Comparison of ENCODE assay signal across 16 cellular contexts in genomic region chr12:5480218-5480952, GRCh38.
DNase-seq lines count a peak whose midpoint lies in the region; ATAC-seq and TF ChIP-seq lines count a peak whose summit lies in the region.
"Had no signal": no experiment of that assay in that cellular context is flagged by ENCODE, and none has a peak within 500 bp of the region (broad histone marks: within the 10 kb centered on the region; RNA-seq: fewer than 3 reads in every experiment).

No MANE protein-coding gene starts in this region.

- H3K36me3 Mint-ChIP-seq in nephron progenitor cell (ENCODE audit: low read depth), result no peaks in the 10 kb centered on the region
- H3K36me3 Mint-ChIP-seq: naive thymus-derived CD4-positive, alpha-beta T cell had no signal

- no peaks in the 10 kb centered on the region for H3K9me3 Mint-ChIP-seq in nephron progenitor cell
- H3K9me3 Mint-ChIP-seq: stimulated activated naive CD8-positive, alpha-beta T cell treated with anti-CD3 and anti-CD28 coated beads, Interleukin-15, amount 100 ng/mL, for 72 hours had no signal

- H3K36me3 ChIP-seq in ES-I3 (ENCODE audit: insufficient read depth, low read length), result no peaks in the 10 kb centered on the region
- H3K36me3 ChIP-seq: BLaER1, WERI-Rb-1 had no signal

- H3K4me1 ChIP-seq in ES-I3 (ENCODE audit: insufficient read depth, low read length), result peaks cover 5% of the 10 kb centered on the region

- ATAC-seq in HG03045 (IDR thresholded peaks at IDR 0.05; ENCODE audit: unreplicated experiment) (no peak), SK-N-SH treated with all-trans-retinoic acid at 6 μM for 48 hours (no peak)
- ATAC-seq: HCT116; naive thymus-derived CD4-positive, alpha-beta T cell; stimulated activated naive CD8-positive, alpha-beta T cell treated with anti-CD3 and anti-CD28 coated beads, Interleukin-15, amount 100 ng/mL, for 72 hours had no signal

- peak overlapping the region; percentile 90 for H3K27ac Mint-ChIP-seq in nephron progenitor cell
- H3K27ac Mint-ChIP-seq: naive thymus-derived CD4-positive, alpha-beta T cell had no signal

- peak; percentile 53 for DNase-seq in NCI-H2107 (lab: John Stamatoyannopoulos, UW)
- DNase-seq in dedifferentiated amniotic fluid mesenchymal stem cell (ENCODE audit: extremely low spot score), result peak; percentile 21
- peak; percentile 54 for DNase-seq in nephron progenitor cell
- no peak for DNase-seq in effector CD8-positive, alpha-beta T cell (lab: John Stamatoyannopoulos, UW)
- DNase-seq in stimulated activated CD4-positive, alpha-beta T cell treated with anti-CD3 and anti-CD28 coated beads, Interleukin-4, amount 100 ng/mL, for 1 hour, result no peak
- DNase-seq: activated CD8-positive, alpha-beta memory T cell treated with anti-CD3 and anti-CD28 coated beads, Interleukin-2, amount 50 U/mL, for 48 hours; dermis blood vessel endothelial cell; naive thymus-derived CD4-positive, alpha-beta T cell; SK-N-SH; stimulated activated naive CD8-positive, alpha-beta T cell treated with anti-CD3 and anti-CD28 coated beads, Interleukin-15, amount 100 ng/mL, for 72 hours; WERI-Rb-1 had no signal

- H3K9ac ChIP-seq in ES-I3 (ENCODE audit: low read depth, low read length), result peak overlapping the region; percentile 40; the same call in 1 of the 2 replicates
- H3K9ac ChIP-seq: BLaER1, SK-N-SH had no signal

- TF ChIP-seq CTCF in nephron progenitor cell (IDR thresholded peaks at IDR 0.05), result no peak

- H3K9me3 ChIP-seq in ES-I3 (ENCODE audit: control insufficient read depth, insufficient read depth, low read length), result no peaks in the 10 kb centered on the region
- H3K9me3 ChIP-seq: BLaER1, SK-N-SH had no signal

- peak overlapping the region; percentile 69 for H3K4me3 Mint-ChIP-seq in nephron progenitor cell
- H3K4me3 Mint-ChIP-seq: naive thymus-derived CD4-positive, alpha-beta T cell; stimulated activated naive CD8-positive, alpha-beta T cell treated with anti-CD3 and anti-CD28 coated beads, Interleukin-15, amount 100 ng/mL, for 72 hours had no signal

- peaks cover 18% of the 10 kb centered on the region for H3K4me1 Mint-ChIP-seq in nephron progenitor cell
- H3K4me1 Mint-ChIP-seq: naive thymus-derived CD4-positive, alpha-beta T cell; stimulated activated naive CD8-positive, alpha-beta T cell treated with anti-CD3 and anti-CD28 coated beads, Interleukin-15, amount 100 ng/mL, for 72 hours had no signal

- peaks cover 6% of the 10 kb centered on the region for H3K27me3 Mint-ChIP-seq in nephron progenitor cell (ENCODE audit: low read depth, poor library complexity)

TF ChIP-seq in SK-N-SH treated with all-trans-retinoic acid at 6 μM for 48 hours, 23 proteins besides CTCF, POLR2A, EP300 and RAD21:
- TF ChIP-seq SNAI2 (CRISPR knock-in tag; IDR thresholded peaks at IDR 0.05) (no peak), CREB5 (CRISPR knock-in tag; IDR thresholded peaks at IDR 0.05; ENCODE audit: low read depth) (no peak), ESRRG (CRISPR knock-in tag; IDR thresholded peaks at IDR 0.05) (no peak), ZFP30 (CRISPR knock-in tag; IDR thresholded peaks at IDR 0.05) (no peak), RARB (CRISPR knock-in tag; IDR thresholded peaks at IDR 0.05) (no peak), ZNF565 (CRISPR knock-in tag; conservative IDR thresholded peaks at IDR 0.05; ENCODE audit: low read depth) (no peak), TOX (CRISPR knock-in tag; IDR thresholded peaks at IDR 0.05; ENCODE audit: borderline replicate concordance) (no peak), ZFP3 (CRISPR knock-in tag; IDR thresholded peaks at IDR 0.05) (no peak), CSDC2 (CRISPR knock-in tag; IDR thresholded peaks at IDR 0.05) (no peak), ZC3H10 (CRISPR knock-in tag; IDR thresholded peaks at IDR 0.05) (no peak), PATZ1 (CRISPR knock-in tag; IDR thresholded peaks at IDR 0.05; ENCODE audit: borderline replicate concordance) (no peak), OSR1 (CRISPR knock-in tag; IDR thresholded peaks at IDR 0.05) (no peak), ZNF70 (CRISPR knock-in tag; IDR thresholded peaks at IDR 0.05) (no peak)

Comparison
In these comparisons a context has a peak if more than half of its experiments do, and no peak if none do; other contexts are left out.
1. DNase-seq: peak in NCI-H2107 (single experiment), dedifferentiated amniotic fluid mesenchymal stem cell (single experiment) and nephron progenitor cell (single experiment); none in effector CD8-positive, alpha-beta T cell (single experiment) and stimulated activated CD4-positive, alpha-beta T cell treated with anti-CD3 and anti-CD28 coated beads, Interleukin-4, amount 100 ng/mL, for 1 hour (single experiment).